In the genomic region with DNA sequence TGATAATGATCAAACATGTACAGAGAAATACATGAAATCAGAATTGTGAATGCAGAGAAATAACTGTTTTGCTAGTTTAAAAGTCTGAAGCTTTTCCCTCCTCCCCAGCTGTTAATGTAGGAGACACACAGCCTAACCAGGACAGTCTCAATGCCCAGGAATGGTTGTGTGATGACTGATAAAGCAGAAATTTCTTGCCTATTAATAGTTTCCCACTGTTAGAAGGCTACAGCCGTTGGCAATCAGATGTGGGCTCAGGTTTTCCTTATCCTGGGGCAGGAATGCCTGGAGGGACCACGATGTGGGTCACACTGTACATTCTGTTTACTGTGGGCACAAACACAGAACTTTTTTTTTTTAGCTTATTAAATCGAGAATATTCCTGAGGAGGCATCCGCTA, we compare ENCODE assay signal across 9 cellular contexts. TPM values are rescaled to one million over a fixed set of nuclear protein-coding genes. Genes with fewer than 3 reads are reported as not detected.
DNase-seq lines count a peak whose midpoint lies in the region; ATAC-seq, FAIRE-seq and TF ChIP-seq lines count a peak whose summit lies in the region.
"Had no signal": no experiment of that assay in that cellular context is flagged by ENCODE, and none has a peak within 500 bp of the region (broad histone marks: within the 10 kb centered on the region; RNA-seq: fewer than 3 reads in every experiment).

No MANE protein-coding gene starts in this region.

- no peaks in the 10 kb centered on the region for H3K27me3 ChIP-seq in GM12878 (replicated peaks in 1 of 2; ENCODE audit: control insufficient read depth in 2 of 2, insufficient read depth in 2 of 2, low read length in 1 of 2)
- H3K27me3 ChIP-seq: upper lobe of left lung had no signal

- POLR2A ChIA-PET in GM12878 (lab: Charles Lee), result no interaction called here

- peaks cover 10% of the 10 kb centered on the region for H3K4me1 ChIP-seq in GM12878 (ENCODE audit: control insufficient read depth, insufficient read depth, low read length)

- no peak for DNase-seq in stimulated activated naive CD8-positive, alpha-beta T cell treated with anti-CD3 and anti-CD28 coated beads, Interleukin-15, Interleukin-2, amounts not matched to agents 100 U/mL and 50 U/mL, for 24 hours
- DNase-seq in GM12878 (ENCODE audit: low read depth, low spot score) (no peak), kidney glomerular epithelial cell (lab: John Stamatoyannopoulos, UW) (peak; percentile 31), NOMO-1 (lab: John Stamatoyannopoulos, UW; ENCODE audit: unreplicated experiment in 2 of 2) (no peak), NCI-H82 treated with DMSO at 0.1 percent for 48 hours (lab: John Stamatoyannopoulos, UW; ENCODE audit: unreplicated experiment) (no peak), OCI-M2 (lab: John Stamatoyannopoulos, UW; ENCODE audit: unreplicated experiment) (no peak)

- peaks cover 36% of the 10 kb centered on the region for H3K4me1 Mint-ChIP-seq in stimulated activated naive CD8-positive, alpha-beta T cell treated with anti-CD3 and anti-CD28 coated beads, Interleukin-15, Interleukin-2, amounts not matched to agents 100 ng/mL and 50 ng/mL, for 24 hours (ENCODE audit: low read depth)

- H3K79me2 ChIP-seq in GM12878 (ENCODE audit: control insufficient read depth, insufficient read depth, low read length), result peaks cover 14% of the 10 kb centered on the region

- no peak overlapping the region for H3K27ac ChIP-seq in GM12878 (ENCODE audit: control insufficient read depth, insufficient read depth)

- SMC1A ChIA-PET in GM12878 (lab: Charles Lee; ENCODE audit: uncharacterized antibody, unreplicated experiment), result interaction anchor here (0.9 to 1.4 kb wide), 2 partner anchors 11 to 12 kb away, joined by 3 read pairs; no protein-coding TSS in a partner anchor

- BruUV-seq in GM12878 (replicated peaks; lab: Mats Ljungman, UMichigan), result no TSS peak

- RAD21 ChIA-PET in GM12878 (lab: Charles Lee; ENCODE audit: unreplicated experiment), result interaction anchor here (1.8 kb wide), 1 partner anchor 10 kb away, joined by 4 read pairs; no protein-coding TSS in a partner anchor

- no peak for TF ChIP-seq EP300 in GM12878 (IDR thresholded peaks at IDR 0.05; ENCODE audit: borderline replicate concordance in 1 of 2, control insufficient read depth in 1 of 2, low read depth in 2 of 2, low read length in 2 of 2)

- peak overlapping the region; percentile 99; the same call in 1 of the 2 replicates for H3K4me3 ChIP-seq in GM12878

- intact Hi-C loops in GM12878 (cut with micrococcal nuclease; ENCODE audit: unreplicated experiment), result no loop called here

- no peaks in the 10 kb centered on the region for H3K27me3 Mint-ChIP-seq in stimulated activated naive CD8-positive, alpha-beta T cell treated with anti-CD3 and anti-CD28 coated beads, Interleukin-15, Interleukin-2, amounts not matched to agents 100 ng/mL and 50 ng/mL, for 24 hours

- H3K4me3 Mint-ChIP-seq in stimulated activated naive CD8-positive, alpha-beta T cell treated with anti-CD3 and anti-CD28 coated beads, Interleukin-15, Interleukin-2, amounts not matched to agents 100 ng/mL and 50 ng/mL, for 24 hours, result peak overlapping the region; percentile 84

- CTCF ChIA-PET in GM12878 (lab: Yijun Ruan, JAX), result interaction anchor here (1.7 to 9.5 kb wide), 2 partner anchors 12 to 14 kb away, joined by 4 to 173 read pairs; no protein-coding TSS in a partner anchor

- H3K9me3 ChIP-seq in GM12878 (replicated peaks; ENCODE audit: control insufficient read depth, insufficient read depth, low read length), result no peaks in the 10 kb centered on the region
- H3K9me3 ChIP-seq: upper lobe of left lung had no signal

- H3K36me3 ChIP-seq in GM12878 (ENCODE audit: control insufficient read depth in 2 of 2, insufficient read depth in 2 of 2, low read length in 1 of 2), result no peaks in the 10 kb centered on the region; a peak in 1 of 4 replicates

- FAIRE-seq in GM12878 (lab: Jason Lieb, UNC), result no peak

- H4K20me1 ChIP-seq in GM12878 (ENCODE audit: control insufficient read depth, insufficient read depth), result no peaks in the 10 kb centered on the region

- no peak for TF ChIP-seq POLR2A in GM12878 (IDR thresholded peaks at IDR 0.05; ENCODE audit: low read depth, low read length)

- no peak overlapping the region for H2AFZ ChIP-seq in GM12878 (ENCODE audit: control insufficient read depth, low read depth, low read length)

- no peak for ATAC-seq in stimulated activated naive CD8-positive, alpha-beta T cell treated with anti-CD3 and anti-CD28 coated beads, Interleukin-15, Interleukin-2, amounts not matched to agents 100 U/mL and 50 U/mL, for 24 hours
- no peak for ATAC-seq in GM12878
- ATAC-seq in HG03521 (IDR thresholded peaks at IDR 0.05; ENCODE audit: unreplicated experiment), result no peak

- in situ Hi-C loops in GM12878 (cut with MboI), result no loop called here

- H3K9ac ChIP-seq in GM12878 (ENCODE audit: control insufficient read depth, insufficient read depth, low read length), result no peak overlapping the region; the same call in 1 of the 2 replicates

- no peak for TF ChIP-seq CTCF in GM12878 (IDR thresholded peaks at IDR 0.05 in 2 of 3, conservative IDR thresholded peaks at IDR 0.05 in 1 of 3; ENCODE audit: control insufficient read depth in 2 of 3, extremely low read depth in 1 of 3, insufficient read depth in 1 of 3, low read depth in 3 of 3, low read length in 3 of 3)

- WGBS in GM12878 (ENCODE audit: insufficient coverage, insufficient replicate concordance, low lambda C conversion rate, missing lambda C conversion rate), result 92% methylated on average over 4 of the region's 4 CpGs

- H3K36me3 Mint-ChIP-seq in stimulated activated naive CD8-positive, alpha-beta T cell treated with anti-CD3 and anti-CD28 coated beads, Interleukin-15, Interleukin-2, amounts not matched to agents 100 ng/mL and 50 ng/mL, for 24 hours (ENCODE audit: low read depth), result peaks cover 16% of the 10 kb centered on the region

- no peak overlapping the region for H3K27ac Mint-ChIP-seq in stimulated activated naive CD8-positive, alpha-beta T cell treated with anti-CD3 and anti-CD28 coated beads, Interleukin-15, Interleukin-2, amounts not matched to agents 100 ng/mL and 50 ng/mL, for 24 hours

- no peaks in the 10 kb centered on the region for H3K9me3 Mint-ChIP-seq in stimulated activated naive CD8-positive, alpha-beta T cell treated with anti-CD3 and anti-CD28 coated beads, Interleukin-15, Interleukin-2, amounts not matched to agents 100 ng/mL and 50 ng/mL, for 24 hours

- no peak for TF ChIP-seq RAD21 in GM12878 (IDR thresholded peaks at IDR 0.05; ENCODE audit: insufficient read depth, low read depth, low read length)

- H3K4me2 ChIP-seq in GM12878 (ENCODE audit: control insufficient read depth, insufficient read depth), result peak overlapping the region; percentile 81

RNA-seq across cellular contexts. Expression of a gene that starts 1.9 kb away (rescaled TPM):
- total RNA-seq in GM12878 (2013; cell fraction: nucleolus; rRNA removed), result 6.3 and 6.8 TPM in 2 replicates
- total RNA-seq in GM12878 (2014; rRNA removed), result 4.4 TPM in 2 replicates
- total RNA-seq in GM12878 (2014; rRNA removed; fragmentation: Illumina TruSeq; extraction: Trizol), result 3.3 and 3.6 TPM in 2 replicates
- total RNA-seq in GM12878 (2021), result 4.8 and 5.1 TPM in 2 replicates
- polyA plus RNA-seq in GM12878 (2011; ENCODE audit: low read depth), result 0.91 TPM
- 2.0 and 2.8 TPM in 2 replicates for polyA plus RNA-seq in GM12878 (2011; rRNA removed)
- polyA plus RNA-seq in GM12878 (2011; cell fraction: cytosol; rRNA removed), result 1.3 and 1.7 TPM in 2 replicates
- 3.2 and 3.5 TPM in 2 replicates for polyA plus RNA-seq in GM12878 (2011; cell fraction: nucleus; rRNA removed)
- 1.2 and 3.1 TPM in 2 replicates for polyA plus RNA-seq in GM12878 (2012)
- 3.1 and 4.1 TPM in 2 replicates for polyA plus RNA-seq in GM12878 (2014; fragmentation: Illumina TruSeq; extraction: Trizol)
- polyA plus RNA-seq in GM12878 (2014; fragmentation: Nextera tagmentation; extraction: Ambion mirVana), result 1 to 10 TPM in 1 of 2 experiments, under 1 TPM in 1; 0.74 to 1.3 TPM
- polyA plus RNA-seq in GM12878 (2014; rRNA removed), result 2.7 and 3.0 TPM in 2 replicates
- 1 to 10 TPM in 1 of 2 experiments, under 1 TPM in 1; 0.39 to 2.8 TPM for polyA plus RNA-seq in GM12878 (2016; fragmentation: Nextera tagmentation; extraction: Ambion mirVana)
- polyA minus RNA-seq in GM12878 (2011; rRNA and poly(A)+ RNA removed), result 2.4 and 4.0 TPM in 2 replicates
- polyA minus RNA-seq in GM12878 (2011; cell fraction: cytosol; rRNA and poly(A)+ RNA removed), result 1.6 and 2.5 TPM in 2 replicates
- 7.9 and 10.0 TPM in 2 replicates for polyA minus RNA-seq in GM12878 (2011; cell fraction: nucleus; rRNA and poly(A)+ RNA removed)

RNA-seq across cellular contexts. Expression of a gene that starts 2.0 kb away (rescaled TPM):
- total RNA-seq in GM12878 (2013; cell fraction: nucleolus; rRNA removed), result 7.7 and 9.7 TPM in 2 replicates
- total RNA-seq in GM12878 (2014; rRNA removed), result 8.9 and 9.1 TPM in 2 replicates
- 6.0 and 6.8 TPM in 2 replicates for total RNA-seq in GM12878 (2014; rRNA removed; fragmentation: Illumina TruSeq; extraction: Trizol)
- total RNA-seq in GM12878 (2021), result 15.1 and 16.0 TPM in 2 replicates
- 3.0 TPM for polyA plus RNA-seq in GM12878 (2011; ENCODE audit: low read depth)
- polyA plus RNA-seq in GM12878 (2011; rRNA removed), result 14.5 and 25.4 TPM in 2 replicates
- polyA plus RNA-seq in GM12878 (2011; cell fraction: cytosol; rRNA removed), result 6.9 and 7.1 TPM in 2 replicates
- polyA plus RNA-seq in GM12878 (2011; cell fraction: nucleus; rRNA removed), result 4.2 and 4.4 TPM in 2 replicates
- polyA plus RNA-seq in GM12878 (2012), result 5.7 and 6.1 TPM in 2 replicates
- 11.2 and 14.2 TPM in 2 replicates for polyA plus RNA-seq in GM12878 (2014; fragmentation: Illumina TruSeq; extraction: Trizol)
- polyA plus RNA-seq in GM12878 (2014; fragmentation: Nextera tagmentation; extraction: Ambion mirVana), result 1 to 10 TPM; 6.3 to 6.8 TPM
- 6.8 and 10.0 TPM in 2 replicates for polyA plus RNA-seq in GM12878 (2014; rRNA removed)
- polyA plus RNA-seq in GM12878 (2016; fragmentation: Nextera tagmentation; extraction: Ambion mirVana), result 10 to 100 TPM; 17.5 to 18.3 TPM
- 9.1 and 11.4 TPM in 2 replicates for polyA minus RNA-seq in GM12878 (2011; rRNA and poly(A)+ RNA removed)
- 3.7 and 5.0 TPM in 2 replicates for polyA minus RNA-seq in GM12878 (2011; cell fraction: cytosol; rRNA and poly(A)+ RNA removed)
- polyA minus RNA-seq in GM12878 (2011; cell fraction: nucleus; rRNA and poly(A)+ RNA removed), result 7.1 and 8.5 TPM in 2 replicates

RNA-seq across cellular contexts. Expression of a gene that starts 4.8 kb away (rescaled TPM):
- 1.4 and 2.9 TPM in 2 replicates for total RNA-seq in GM12878 (2013; cell fraction: nucleolus; rRNA removed)
- total RNA-seq in GM12878 (2014; rRNA removed) (0.16 TPM in 1 of 2 replicates, not detected in the other), GM12878 (2014; rRNA removed; fragmentation: Illumina TruSeq; extraction: Trizol) (0.04 and 0.14 TPM in 2 replicates), GM12878 (2021) (0.13 TPM in 2 replicates)
- polyA plus RNA-seq in GM12878 (2011; ENCODE audit: low read depth), result 0.38 TPM
- polyA plus RNA-seq in GM12878 (2011; rRNA removed) (0.10 and 0.16 TPM in 2 replicates), GM12878 (2014; fragmentation: Illumina TruSeq; extraction: Trizol) (0.09 and 0.95 TPM in 2 replicates), GM12878 (2014; fragmentation: Nextera tagmentation; extraction: Ambion mirVana) (under 1 TPM; 0.04 to 0.10 TPM), GM12878 (2014; rRNA removed) (0.01 and 0.22 TPM in 2 replicates), GM12878 (2016; fragmentation: Nextera tagmentation; extraction: Ambion mirVana) (under 1 TPM in 1 of 2 experiments, not detected in 1; 0.18 TPM)
- polyA plus RNA-seq in GM12878 (2011; cell fraction: cytosol; rRNA removed), result 0.01 TPM in 1 of 2 replicates, not detected in the other
- 0.12 and 0.21 TPM in 2 replicates for polyA plus RNA-seq in GM12878 (2011; cell fraction: nucleus; rRNA removed)
- 0.23 and 0.25 TPM in 2 replicates for polyA plus RNA-seq in GM12878 (2012)
- not detected in 2 replicates for polyA minus RNA-seq in GM12878 (2011; rRNA and poly(A)+ RNA removed)
- not detected in 2 replicates for polyA minus RNA-seq in GM12878 (2011; cell fraction: cytosol; rRNA and poly(A)+ RNA removed)
- polyA minus RNA-seq in GM12878 (2011; cell fraction: nucleus; rRNA and poly(A)+ RNA removed), result not detected in 2 replicates

RNA-seq across cellular contexts. Expression of a gene that starts 20.0 kb away (rescaled TPM):
- 0.79 and 0.93 TPM in 2 replicates for total RNA-seq in GM12878 (2013; cell fraction: nucleolus; rRNA removed)
- total RNA-seq in GM12878 (2014; rRNA removed) (0.06 and 0.16 TPM in 2 replicates), GM12878 (2014; rRNA removed; fragmentation: Illumina TruSeq; extraction: Trizol) (not detected in 2 replicates), GM12878 (2021) (0.10 TPM in 1 of 2 replicates, not detected in the other)
- not detected for polyA plus RNA-seq in GM12878 (2011; ENCODE audit: low read depth)
- polyA plus RNA-seq in GM12878 (2011; rRNA removed) (0.16 and 0.39 TPM in 2 replicates), GM12878 (2014; fragmentation: Illumina TruSeq; extraction: Trizol) (0.03 TPM in 1 of 2 replicates, not detected in the other), GM12878 (2014; fragmentation: Nextera tagmentation; extraction: Ambion mirVana) (under 1 TPM in 1 of 2 experiments, not detected in 1; 0.05 TPM), GM12878 (2014; rRNA removed) (0.18 and 0.19 TPM in 2 replicates), GM12878 (2016; fragmentation: Nextera tagmentation; extraction: Ambion mirVana) (not detected)
- polyA plus RNA-seq in GM12878 (2011; cell fraction: cytosol; rRNA removed), result 0.06 and 0.08 TPM in 2 replicates
- polyA plus RNA-seq in GM12878 (2011; cell fraction: nucleus; rRNA removed), result 0.98 and 1.3 TPM in 2 replicates
- 0.14 TPM in 1 of 2 replicates, not detected in the other for polyA plus RNA-seq in GM12878 (2012)
- polyA minus RNA-seq in GM12878 (2011; rRNA and poly(A)+ RNA removed), result 0.15 and 0.21 TPM in 2 replicates
- polyA minus RNA-seq in GM12878 (2011; cell fraction: cytosol; rRNA and poly(A)+ RNA removed), result not detected in 2 replicates
- 0.12 and 0.48 TPM in 2 replicates for polyA minus RNA-seq in GM12878 (2011; cell fraction: nucleus; rRNA and poly(A)+ RNA removed)
